8 cellular contexts compared by ENCODE assay signal in the genomic region with DNA sequence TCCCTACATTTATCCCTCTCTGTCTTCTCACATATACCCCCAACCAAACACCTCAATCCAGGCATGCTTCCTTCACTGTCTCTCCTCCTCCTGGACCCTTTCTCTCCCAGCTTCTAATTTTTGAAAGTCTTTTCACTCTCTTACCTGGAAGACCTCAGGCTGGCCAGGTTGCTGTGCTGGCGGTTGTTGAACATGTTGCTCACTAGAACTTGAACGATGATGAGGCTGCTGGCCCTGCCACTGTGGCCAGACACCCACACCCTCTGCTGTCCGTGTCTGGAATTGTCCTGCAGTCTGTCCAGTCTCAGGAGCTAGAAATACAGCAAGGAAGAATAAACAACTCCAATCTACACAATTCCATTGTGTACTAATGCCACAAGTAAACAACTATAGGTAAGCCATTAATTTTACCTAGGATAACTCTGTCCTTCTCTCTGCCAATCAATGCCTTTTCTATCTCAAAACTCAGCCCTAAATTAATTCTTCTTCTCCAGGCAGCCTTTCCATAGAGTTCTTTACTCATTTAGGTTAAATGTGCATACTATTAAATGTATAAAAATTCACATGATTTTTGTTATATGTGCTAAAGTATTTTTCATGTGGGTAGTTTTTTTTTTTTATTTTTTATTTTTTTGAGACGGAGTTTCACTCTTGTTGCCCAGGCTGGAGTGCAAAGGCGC. TPM values are rescaled to one million over a fixed set of nuclear protein-coding genes. Genes with fewer than 3 reads are reported as not detected.
A peak's percentile ranks its signal among the peaks of the same experiment; 100 is the strongest.
DNase-seq lines count a peak whose midpoint lies in the region; ATAC-seq and TF ChIP-seq lines count a peak whose summit lies in the region.

No MANE protein-coding gene starts in this region.

- TF ChIP-seq EP300 in stomach (IDR thresholded peaks at IDR 0.05): no peak

- H3K4me1 ChIP-seq in stomach: peaks cover 13 to 44% (median 28%) of the 10 kb centered on the region in 4 donors

- no peak overlapping the region for H3K27ac ChIP-seq in stomach

- ATAC-seq in GM18519 (IDR thresholded peaks at IDR 0.05; ENCODE audit: low FRiP score, unreplicated experiment) (no peak), GM18907 (IDR thresholded peaks at IDR 0.05; ENCODE audit: unreplicated experiment) (no peak)

- 40 to 53% (median 44%) methylated on average over 5 of the region's 5 CpGs for WGBS in stomach, 5 donors

- DNase-seq in Ammon's horn (ENCODE audit: low spot score): peak; percentile 66
- DNase-seq in GM13977 (ENCODE audit: low spot score): no peak
- DNase-seq in NCI-H345 treated with DMSO at 0.1 percent for 48 hours (lab: John Stamatoyannopoulos, UW; ENCODE audit: unreplicated experiment): peak; percentile 11
- peak; percentile 37 for DNase-seq in astrocyte of the cerebellum (ENCODE audit: low read depth)
- peak; percentile 68 for DNase-seq in iPS-NIHi7 (ENCODE audit: extremely low spot score)
- DNase-seq in stomach: peak; percentile 79

- H3K4me3 ChIP-seq in astrocyte of the cerebellum (ENCODE audit: low read depth, low read length): no peak overlapping the region
- H3K4me3 ChIP-seq in stomach: no peak overlapping the region

- TF ChIP-seq CTCF in GM13977 (IDR thresholded peaks at IDR 0.05; ENCODE audit: extremely low read depth, insufficient read depth, missing control alignments) (peak; percentile 54), astrocyte of the cerebellum (IDR thresholded peaks at IDR 0.05; ENCODE audit: low read depth, low read length, missing control alignments) (peak; percentile 88), stomach (IDR thresholded peaks at IDR 0.05) (peak in 5 of 7 experiments; percentile 62 to 87 (median 70))

- H3K27me3 ChIP-seq in stomach: no peaks in the 10 kb centered on the region

- no peak for TF ChIP-seq POLR2A in stomach (IDR thresholded peaks at IDR 0.05)

- peaks cover 51 to 83% (median 76%) of the 10 kb centered on the region in 4 donors for H3K36me3 ChIP-seq in stomach

- intact Hi-C loops in stomach (cut with DNase I; ENCODE audit: low total_unique reads): no loop called here

- in situ Hi-C loops in GM13977 (cut with MboI; ENCODE audit: low pct_unique_long_range_greater_than_20kb, low sequenced_read_pairs, unreplicated experiment): no loop called here
- in situ Hi-C loops in astrocyte of the cerebellum (cut with HindIII; ENCODE audit: low sequenced_read_pairs): no loop called here

- H3K9me3 ChIP-seq in stomach: no peaks in the 10 kb centered on the region

RNA-seq across cellular contexts. Expression of a gene that starts 5.1 kb away (rescaled TPM):
- 10 to 100 TPM in 3 of 5 donors, 1 to 10 TPM in 2; 7.6 to 49.8 (median 12.2) TPM for total RNA-seq in stomach
- 10 to 100 TPM; 12.5 to 17.3 (median 14.8) TPM for polyA plus RNA-seq in stomach

RNA-seq across cellular contexts. Expression of a gene that starts 47.6 kb away (rescaled TPM):
- total RNA-seq in stomach: 100 to 1,000 TPM in 2 of 5 donors, 10 to 100 TPM in 2, 1 to 10 TPM in 1; 5.8 to 194 (median 54.8) TPM
- polyA plus RNA-seq in stomach: 10 to 100 TPM; 16.2 to 39.9 (median 17.7) TPM
